ENCODE assay signal across 23 cellular contexts in genomic region chr19:1799695-1800342, GRCh38. TPM values are rescaled to one million over a fixed set of nuclear protein-coding genes. Genes with fewer than 3 reads are reported as not detected.
"Had no signal": no experiment of that assay in that cellular context is flagged by ENCODE, and none has a peak within 500 bp of the region (broad histone marks: within the 10 kb centered on the region; RNA-seq: fewer than 3 reads in every experiment).

No MANE protein-coding gene starts in this region.

- H3K36me3 ChIP-seq: gastrocnemius medialis, pancreas, thoracic aorta, upper lobe of right lung, WERI-Rb-1 had no signal

- DNase-seq: activated CD4-positive, alpha-beta T cell treated with anti-CD3 and anti-CD28 coated beads, Interleukin-2, amount 50 U/mL, for 4 hours; activated gamma-delta T cell treated with Interleukin-2 at 50 U/mL for 16 hours; effector CD8-positive, alpha-beta T cell; gastrocnemius medialis; head of caudate nucleus; left ventricle myocardium superior; mesenchymal stem cell; naive thymus-derived CD4-positive, alpha-beta T cell; stimulated activated CD4-positive, alpha-beta T cell treated with anti-CD3 and anti-CD28 coated beads, Interleukin-4, amount 100 ng/mL, for 4 hours; upper lobe of right lung; WERI-Rb-1 had no signal

- H3K27ac Mint-ChIP-seq: activated naive CD8-positive, alpha-beta T cell; activated T-helper 1 cell treated with anti-CD3 and anti-CD28 coated beads, Interleukin-12 subunit alpha, Interleukin-12 subunit beta, Interleukin-2, Interleukin-4 antibody, amounts not matched to agents 30 ng/mL and 10 ng/mL and 1 ng/mL, durations not matched to agents 14 hours and 24 hours and 36 hours; dendritic cell treated with granulocyte-macrophage colony-stimulating factor and Interleukin-4, amounts not matched to agents 40 ng/mL and 50 ng/mL, for 4 days; stimulated activated memory B cell treated with anti-CD40 and anti-IgM and Interleukin-4, amounts not matched to agents 10 μg/mL and 1 μg/mL and 100 μg/mL, for 72 hours had no signal

- H3K36me3 Mint-ChIP-seq: activated naive CD8-positive, alpha-beta T cell; stimulated activated memory B cell treated with anti-CD40 and anti-IgM and Interleukin-4, amounts not matched to agents 10 μg/mL and 1 μg/mL and 100 μg/mL, for 72 hours had no signal

- H3K4me3 Mint-ChIP-seq: activated naive CD8-positive, alpha-beta T cell; activated T-helper 1 cell treated with anti-CD3 and anti-CD28 coated beads, Interleukin-12 subunit alpha, Interleukin-12 subunit beta, Interleukin-2, Interleukin-4 antibody, amounts not matched to agents 30 ng/mL and 10 ng/mL and 1 ng/mL, durations not matched to agents 14 hours and 24 hours and 36 hours; dendritic cell treated with granulocyte-macrophage colony-stimulating factor and Interleukin-4, amounts not matched to agents 40 ng/mL and 50 ng/mL, for 4 days; naive thymus-derived CD4-positive, alpha-beta T cell; stimulated activated memory B cell treated with anti-CD40 and anti-IgM and Interleukin-4, amounts not matched to agents 10 μg/mL and 1 μg/mL and 100 μg/mL, for 72 hours had no signal

- ATAC-seq: esophagus mucosa; gastrocnemius medialis; left ventricle myocardium superior; naive thymus-derived CD4-positive, alpha-beta T cell; pancreas; sciatic nerve; stimulated activated memory B cell treated with anti-CD40 and anti-IgM and Interleukin-4, amounts not matched to agents 10 μg/mL and 1 μg/mL and 100 μg/mL, for 72 hours; upper lobe of right lung had no signal

- H3K4me3 ChIP-seq: gastrocnemius medialis, pancreas, thoracic aorta, upper lobe of right lung had no signal

- H3K4me1 ChIP-seq: gastrocnemius medialis, upper lobe of right lung had no signal

- H3K27ac ChIP-seq: gastrocnemius medialis, neutrophil, pancreas, thoracic aorta, upper lobe of right lung, WERI-Rb-1 had no signal

- H3K9me3 ChIP-seq: gastrocnemius medialis, neutrophil, pancreas, thoracic aorta, upper lobe of right lung had no signal

- H3K9me3 Mint-ChIP-seq: activated T-helper 1 cell treated with anti-CD3 and anti-CD28 coated beads, Interleukin-12 subunit alpha, Interleukin-12 subunit beta, Interleukin-2, Interleukin-4 antibody, amounts not matched to agents 30 ng/mL and 10 ng/mL and 1 ng/mL, durations not matched to agents 14 hours and 24 hours and 36 hours; dendritic cell treated with granulocyte-macrophage colony-stimulating factor and Interleukin-4, amounts not matched to agents 40 ng/mL and 50 ng/mL, for 4 days; stimulated activated memory B cell treated with anti-CD40 and anti-IgM and Interleukin-4, amounts not matched to agents 10 μg/mL and 1 μg/mL and 100 μg/mL, for 72 hours had no signal

- H3K27me3 Mint-ChIP-seq: activated naive CD8-positive, alpha-beta T cell had no signal

RNA-seq across cellular contexts. Expression of gene ONECUT3, which starts 46.5 kb away (rescaled TPM):
- total RNA-seq: activated T-helper 1 cell treated with anti-CD3 and anti-CD28 coated beads, Interleukin-12 subunit alpha, Interleukin-12 subunit beta, Interleukin-2, Interleukin-4 antibody, amounts not matched to agents 30 ng/mL and 10 ng/mL and 1 ng/mL, durations not matched to agents 14 hours and 24 hours and 36 hours; cerebellum; esophagus mucosa; gastrocnemius medialis; kidney epithelial cell; left ventricle myocardium superior; naive thymus-derived CD4-positive, alpha-beta T cell; sciatic nerve; T-helper 2 cell treated with Interferon-gamma antibody and Interleukin-4, amounts not matched to agents 100 ng/mL and 5 ng/mL, for 36 hours; upper lobe of right lung had no signal
- polyA plus RNA-seq: naive thymus-derived CD4-positive, alpha-beta T cell; pancreas had no signal
